In the genomic region with DNA sequence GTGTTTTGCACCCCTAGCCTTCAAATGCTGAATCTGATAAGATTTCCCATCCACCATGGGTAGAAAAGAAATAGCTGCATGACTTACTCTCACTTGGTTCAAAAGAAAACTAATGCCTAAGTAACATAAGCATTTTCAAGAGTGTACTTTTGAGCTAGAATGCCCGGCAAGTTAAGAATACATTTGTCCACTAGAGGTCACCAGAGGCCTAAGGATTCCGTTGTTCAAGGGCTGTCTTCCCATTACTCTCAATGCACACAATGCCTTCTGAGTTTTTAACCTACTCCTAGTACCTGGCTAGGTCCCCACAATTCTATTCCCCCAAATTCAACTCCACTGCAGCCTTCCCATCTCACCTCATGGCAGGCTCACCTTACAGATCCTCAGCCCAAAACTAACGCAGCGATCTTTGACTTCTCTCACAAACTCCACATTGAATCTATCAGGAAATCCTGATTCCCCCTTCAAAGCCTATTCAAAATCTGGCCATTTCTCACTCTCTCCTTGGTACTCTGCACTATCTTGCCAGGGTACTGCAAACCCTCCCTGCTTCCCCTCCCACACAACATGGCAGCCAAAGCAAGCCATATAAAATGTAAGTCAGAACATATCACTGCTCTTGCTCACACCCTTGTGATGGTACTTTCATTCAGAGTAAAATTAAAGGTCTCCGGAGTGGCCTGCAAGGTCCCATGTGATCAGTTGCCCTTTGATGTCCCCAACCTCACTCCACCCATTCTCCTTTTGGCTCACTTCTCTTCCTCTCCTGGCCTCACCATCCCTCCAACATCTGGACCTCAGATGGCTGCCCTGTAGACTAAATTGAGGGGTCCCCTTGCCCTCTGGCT, we compare ENCODE assay signal across 8 cellular contexts.
A peak's percentile ranks its signal among the peaks of the same experiment; 100 is the strongest.
DNase-seq lines count a peak whose midpoint lies in the region; ATAC-seq and TF ChIP-seq lines count a peak whose summit lies in the region.

No MANE protein-coding gene starts in this region.

- H3K36me3 Mint-ChIP-seq in memory B cell, result peaks cover 9% of the 10 kb centered on the region

- H3K27me3 Mint-ChIP-seq in memory B cell, result no peaks in the 10 kb centered on the region

- peak; percentile 56 for DNase-seq in COLO829 (ENCODE audit: low spot score)
- peak; percentile 14 for DNase-seq in NCI-H226
- DNase-seq in effector CD4-positive, alpha-beta T cell, result peak; percentile 54
- DNase-seq in memory B cell (ENCODE audit: low spot score in 2 of 2), result peak; percentile 57 to 69
- DNase-seq in stromal cell of bone marrow (ENCODE audit: low read depth), result peak; percentile 48

- no peaks in the 10 kb centered on the region for H3K9me3 Mint-ChIP-seq in memory B cell

- no peak overlapping the region for H3K27ac Mint-ChIP-seq in memory B cell

- peaks cover 3% of the 10 kb centered on the region for H3K4me1 Mint-ChIP-seq in memory B cell

- H3K4me3 ChIP-seq in WI38 (ENCODE audit: low read depth, low read length), result no peak overlapping the region

- peak; percentile 65 for TF ChIP-seq CTCF in WI38 (IDR thresholded peaks at IDR 0.05; ENCODE audit: low read depth, low read length)

- ATAC-seq in GM19395 (IDR thresholded peaks at IDR 0.05; ENCODE audit: unreplicated experiment) (peak; percentile 93), HG03432 (IDR thresholded peaks at IDR 0.05; ENCODE audit: unreplicated experiment) (peak; percentile 92), memory B cell (ENCODE audit: low read depth) (peak; percentile 89)

- H3K4me3 Mint-ChIP-seq in memory B cell, result no peak overlapping the region
